ENCODE assay signal across 8 cellular contexts in the genomic region with DNA sequence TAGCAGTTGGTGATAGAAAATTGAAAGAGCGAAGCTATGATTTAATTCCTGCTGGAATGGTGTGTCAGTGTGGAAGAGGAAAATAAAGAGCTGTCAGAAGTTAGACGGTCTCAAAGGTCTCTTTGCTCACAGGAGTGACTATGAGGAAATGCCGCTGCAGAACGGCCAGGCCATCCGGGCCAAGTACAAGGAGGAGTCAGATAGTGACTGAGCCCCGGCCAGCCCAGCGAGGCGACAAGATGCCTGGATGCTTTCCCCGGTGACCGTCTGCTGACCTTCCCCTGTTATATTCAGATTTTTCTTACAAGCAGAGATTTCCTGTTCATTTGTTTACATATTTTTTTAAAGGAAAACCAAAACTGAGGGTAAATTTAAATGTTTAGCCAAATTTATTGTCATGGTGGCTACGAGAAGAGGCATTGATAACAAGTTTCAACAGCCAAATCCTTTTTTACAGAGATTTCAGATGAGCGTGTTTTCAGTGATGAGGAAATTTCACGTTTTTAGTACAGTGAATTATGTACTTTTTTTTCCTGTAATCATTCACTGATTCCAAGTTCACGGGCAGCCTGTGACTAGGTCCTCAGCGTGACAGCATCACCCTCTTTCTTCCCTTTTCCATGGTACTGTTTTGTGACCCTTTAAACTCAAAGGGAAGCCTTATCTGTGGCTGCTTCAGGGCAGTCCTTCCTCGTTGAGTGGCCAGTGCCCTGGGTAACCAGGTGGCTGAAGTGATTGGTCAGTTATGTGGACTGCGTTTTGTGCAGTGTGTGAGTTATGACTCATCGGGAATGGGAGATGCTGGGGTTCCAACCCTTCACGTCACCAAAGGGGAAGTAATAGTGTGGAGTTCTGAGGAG. TPM values are rescaled to one million over a fixed set of nuclear protein-coding genes. Genes with fewer than 3 reads are reported as not detected.
DNase-seq lines count a peak whose midpoint lies in the region; ATAC-seq and TF ChIP-seq lines count a peak whose summit lies in the region.

No MANE protein-coding gene starts in this region.

- peak overlapping the region; percentile 86 for H3K27ac ChIP-seq in muscle layer of duodenum (ENCODE audit: low read length)

- no peak for ATAC-seq in GM21825 (IDR thresholded peaks at IDR 0.05; ENCODE audit: unreplicated experiment)
- no peak for ATAC-seq in GM18519 (IDR thresholded peaks at IDR 0.05; ENCODE audit: low FRiP score, unreplicated experiment)

- no peaks in the 10 kb centered on the region for H3K9me3 Mint-ChIP-seq in CD14-positive monocyte
- no peaks in the 10 kb centered on the region for H3K9me3 Mint-ChIP-seq in endothelial cell (ENCODE audit: unreplicated experiment)

- intact Hi-C loops in CD14-positive monocyte (cut with micrococcal nuclease): loop anchor here in 1 of 2 donors (5.0 kb wide), 1 partner anchor 60 kb away; no protein-coding TSS in a partner anchor

- DNase-seq in CD14-positive monocyte (ENCODE audit: low spot score) (peak; percentile 76), RKO (ENCODE audit: low spot score) (peak; percentile 60), endothelial cell (ENCODE audit: low spot score) (no peak), NCI-H524 (lab: John Stamatoyannopoulos, UW) (no peak)
- DNase-seq in stimulated activated CD4-positive, alpha-beta T cell treated with anti-CD3 and anti-CD28 coated beads, Interleukin-2, amount 100 ng/mL, for 48 hours: no peak

- H3K27me3 ChIP-seq in muscle layer of duodenum (ENCODE audit: low read depth, low read length): no peaks in the 10 kb centered on the region

- H3K4me1 Mint-ChIP-seq in CD14-positive monocyte: peaks cover 13% of the 10 kb centered on the region
- peaks cover 10% of the 10 kb centered on the region for H3K4me1 Mint-ChIP-seq in endothelial cell (ENCODE audit: unreplicated experiment)

- no peak for TF ChIP-seq CTCF in CD14-positive monocyte (IDR thresholded peaks at IDR 0.05)
- no peak for TF ChIP-seq CTCF in endothelial cell (IDR thresholded peaks at IDR 0.05; ENCODE audit: unreplicated experiment)

- peaks cover 0 to 2% (median 2%) of the 10 kb centered on the region in 3 donors for H3K27me3 Mint-ChIP-seq in CD14-positive monocyte (ENCODE audit: low read depth in 3 of 3)
- no peaks in the 10 kb centered on the region for H3K27me3 Mint-ChIP-seq in endothelial cell (ENCODE audit: unreplicated experiment)

- no peaks in the 10 kb centered on the region for H3K9me3 ChIP-seq in muscle layer of duodenum (ENCODE audit: control insufficient read depth in 1 of 2, low read length in 2 of 2)

- no peak overlapping the region for H3K4me3 Mint-ChIP-seq in CD14-positive monocyte
- H3K4me3 Mint-ChIP-seq in endothelial cell (ENCODE audit: unreplicated experiment): no peak overlapping the region

- H3K36me3 Mint-ChIP-seq in CD14-positive monocyte (peaks cover 68 to 86% of the 10 kb centered on the region in 2 donors), endothelial cell (ENCODE audit: low read depth, unreplicated experiment) (peaks cover 36% of the 10 kb centered on the region)

- H3K4me3 ChIP-seq in muscle layer of duodenum (ENCODE audit: low read depth in 1 of 2, low read length in 2 of 2): peak overlapping the region in 1 of 2 donors; percentile 12

- H3K27ac Mint-ChIP-seq in CD14-positive monocyte: peak overlapping the region; percentile 66 to 83 (median 80)
- H3K27ac Mint-ChIP-seq in endothelial cell (ENCODE audit: unreplicated experiment): peak overlapping the region; percentile 16

- peaks cover 40 to 44% of the 10 kb centered on the region in 2 donors for H3K36me3 ChIP-seq in muscle layer of duodenum (ENCODE audit: control insufficient read depth in 1 of 2, insufficient read depth in 2 of 2, low read length in 2 of 2)

- H3K4me1 ChIP-seq in muscle layer of duodenum (ENCODE audit: control insufficient read depth in 1 of 2, insufficient read depth in 2 of 2, low read length in 2 of 2): peaks cover 5 to 9% of the 10 kb centered on the region in 2 donors

RNA-seq across cellular contexts. Expression of gene DYNLT1, which starts 12.6 kb away (rescaled TPM):
- 100 to 1,000 TPM; 286 to 287 TPM for polyA plus RNA-seq in CD14-positive monocyte
- total RNA-seq in endothelial cell (ENCODE audit: unreplicated experiment): 115 TPM

RNA-seq across cellular contexts. Expression of gene SYTL3, which starts 17.9 kb away (rescaled TPM):
- polyA plus RNA-seq in CD14-positive monocyte: 10 to 100 TPM; 14.6 to 14.8 TPM
- total RNA-seq in endothelial cell (ENCODE audit: unreplicated experiment): 0.77 TPM

Comparison
In these comparisons a context has a peak if more than half of its experiments do, and no peak if none do; other contexts are left out.
1. DNase-seq: peak in CD14-positive monocyte (single experiment) and RKO (single experiment); none in endothelial cell (single experiment), NCI-H524 (0 of 2) and stimulated activated CD4-positive, alpha-beta T cell treated with anti-CD3 and anti-CD28 coated beads, Interleukin-2, amount 100 ng/mL, for 48 hours (0 of 2).